Comparison of ENCODE assay signal across 24 cellular contexts in the genomic region with DNA sequence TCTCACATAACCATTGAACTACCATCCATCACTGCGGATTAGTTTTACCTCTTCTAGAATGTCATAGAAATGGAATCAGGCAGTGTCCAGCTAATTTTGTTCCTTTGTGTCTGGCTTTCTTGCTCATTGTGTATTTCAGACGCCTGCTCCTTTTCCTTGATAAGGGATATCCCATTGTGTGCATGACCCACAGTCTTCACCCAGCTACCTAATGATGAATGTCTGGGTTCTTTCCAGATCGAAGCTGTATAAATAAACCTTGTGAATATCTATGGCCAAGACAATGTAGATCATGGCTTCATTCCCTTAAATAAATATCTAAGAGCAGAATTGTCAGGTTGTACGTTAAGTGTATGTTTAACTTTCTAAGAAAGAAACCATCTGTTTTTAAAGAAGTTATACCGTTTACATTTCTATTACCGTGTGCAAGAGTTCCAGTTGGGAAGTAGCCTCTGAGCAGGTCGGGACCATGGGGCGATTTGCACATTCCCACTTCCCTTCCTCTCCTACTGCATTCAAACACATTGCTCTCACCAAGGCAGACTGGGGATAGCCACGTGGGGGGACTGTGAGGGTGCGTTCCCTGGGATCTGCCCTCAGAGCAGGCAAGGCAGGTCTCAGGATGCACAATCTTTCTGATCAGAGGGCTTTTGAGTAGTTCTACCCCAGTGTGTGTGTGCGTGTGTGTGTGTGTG. TPM values are rescaled to one million over a fixed set of nuclear protein-coding genes. Genes with fewer than 3 reads are reported as not detected.
DNase-seq lines count a peak whose midpoint lies in the region; ATAC-seq, FAIRE-seq and TF ChIP-seq lines count a peak whose summit lies in the region.
"Had no signal": no experiment of that assay in that cellular context is flagged by ENCODE, and none has a peak within 500 bp of the region (broad histone marks: within the 10 kb centered on the region; RNA-seq: fewer than 3 reads in every experiment).

No MANE protein-coding gene starts in this region.

- H3K9me3 ChIP-seq in K562 (replicated peaks; ENCODE audit: control insufficient read depth, insufficient read depth, low read depth, low read length): no peaks in the 10 kb centered on the region
- H3K9me3 ChIP-seq in endothelial cell of umbilical vein (replicated peaks; ENCODE audit: control insufficient read depth, insufficient read depth, low read length): no peaks in the 10 kb centered on the region
- no peaks in the 10 kb centered on the region for H3K9me3 ChIP-seq in HAP-1

- H2AFZ ChIP-seq in K562 (ENCODE audit: low read depth, low read length) (peak overlapping the region; percentile 39; the same call in 1 of the 2 replicates), endothelial cell of umbilical vein (ENCODE audit: low read depth, low read length) (no peak overlapping the region)

- no peak for TF ChIP-seq EP300 in K562 (IDR thresholded peaks at IDR 0.05; ENCODE audit: low read length)

- dilution Hi-C loops in endothelial cell of umbilical vein (cut with MboI; ENCODE audit: extremely low pct_ligation_motif_present, low sequenced_read_pairs): no loop called here

- H3K79me2 ChIP-seq in K562 (ENCODE audit: control insufficient read depth, insufficient read depth, low read length) (no peaks in the 10 kb centered on the region), endothelial cell of umbilical vein (ENCODE audit: control insufficient read depth, insufficient read depth, low read length) (no peaks in the 10 kb centered on the region)

- H3K4me1 ChIP-seq in K562 (replicated peaks in 1 of 2; ENCODE audit: control insufficient read depth in 2 of 2, insufficient read depth in 2 of 2, low read length in 2 of 2): no peaks in the 10 kb centered on the region; a peak in 1 of 5 replicates
- peaks cover 20% of the 10 kb centered on the region for H3K4me1 ChIP-seq in endothelial cell of umbilical vein (ENCODE audit: control insufficient read depth, extremely low read depth, insufficient read depth, low read length)
- no peaks in the 10 kb centered on the region for H3K4me1 ChIP-seq in HAP-1

- H3K27me3 ChIP-seq in K562 (ENCODE audit: control insufficient read depth in 2 of 2, insufficient read depth in 2 of 2, low read length in 2 of 2) (no peaks in the 10 kb centered on the region), endothelial cell of umbilical vein (ENCODE audit: control insufficient read depth in 2 of 2, insufficient read depth in 2 of 2, low read length in 2 of 2) (no peaks in the 10 kb centered on the region), HAP-1 (ENCODE audit: low read depth) (no peaks in the 10 kb centered on the region)

- no peak for TF ChIP-seq CTCF in K562 (IDR thresholded peaks at IDR 0.05 in 2 of 3, conservative IDR thresholded peaks at IDR 0.05 in 1 of 3; ENCODE audit: insufficient read depth in 2 of 3, low read depth in 1 of 3, low read length in 3 of 3)
- TF ChIP-seq CTCF in endothelial cell of umbilical vein (IDR thresholded peaks at IDR 0.05; ENCODE audit: extremely low read depth in 1 of 2, insufficient read depth in 1 of 2, low read depth in 1 of 2, low read length in 2 of 2): no peak

- ATAC-seq in K562: no peak
- ATAC-seq: GM23338 had no signal

- H3K36me3 ChIP-seq in K562 (ENCODE audit: control insufficient read depth, insufficient read depth, low read length) (no peaks in the 10 kb centered on the region), endothelial cell of umbilical vein (ENCODE audit: control insufficient read depth in 2 of 2, extremely low read depth in 1 of 2, insufficient read depth in 2 of 2, low read length in 2 of 2) (no peaks in the 10 kb centered on the region), HAP-1 (replicated peaks) (no peaks in the 10 kb centered on the region)

- POLR2A ChIA-PET in K562 (lab: Yijun Ruan, JAX) (no interaction called here), endothelial cell of umbilical vein (lab: Charles Lee) (no interaction called here)

- H3K27ac ChIP-seq in K562 (ENCODE audit: extremely low read depth, low read depth, low read length) (no peak overlapping the region), endothelial cell of umbilical vein (ENCODE audit: insufficient read depth, low read depth, low read length) (peak overlapping the region; percentile 76)

- TF ChIP-seq RAD21 in K562 (CRISPR knock-in tag; conservative IDR thresholded peaks at IDR 0.05 in 1 of 2, IDR thresholded peaks at IDR 0.05 in 1 of 2): no peak

- H3K9ac ChIP-seq in K562 (ENCODE audit: insufficient read depth in 1 of 2, low read depth in 2 of 2, low read length in 2 of 2) (no peak overlapping the region), endothelial cell of umbilical vein (replicated peaks; ENCODE audit: extremely low read depth, insufficient read depth, low read length) (peak overlapping the region; percentile 29)

- intact Hi-C loops in K562 (cut with micrococcal nuclease): no loop called here
- intact Hi-C loops in endothelial cell of umbilical vein (cut with micrococcal nuclease): loop anchor here (1.0 kb wide), 2 partner anchors 9 to 11 kb away; no protein-coding TSS in a partner anchor

- no peak overlapping the region for H3K4me2 ChIP-seq in K562 (ENCODE audit: insufficient read depth, low read length)
- H3K4me2 ChIP-seq in endothelial cell of umbilical vein (ENCODE audit: insufficient read depth, low read length): peak overlapping the region; percentile 13
- H3K4me2 ChIP-seq: GM23338 had no signal

- FAIRE-seq in K562 (lab: Jason Lieb, UNC) (no peak), endothelial cell of umbilical vein (lab: Jason Lieb, UNC) (peak; percentile 68)
- FAIRE-seq: GM12891, GM18507 had no signal

- H3K9me1 ChIP-seq in K562 (ENCODE audit: control insufficient read depth, insufficient read depth, low read length): no peaks in the 10 kb centered on the region
- H3K9me1 ChIP-seq in endothelial cell of umbilical vein (replicated peaks; ENCODE audit: control insufficient read depth, extremely low read depth, insufficient read depth, low read length): no peaks in the 10 kb centered on the region

- CTCF ChIA-PET in K562 (lab: Yijun Ruan, JAX; ENCODE audit: low intra/inter-chr PET ratio): no interaction called here
- CTCF ChIA-PET in endothelial cell of umbilical vein (lab: Charles Lee): interaction anchor here (0.7 to 2.5 kb wide), 7 partner anchors 10 to 72 kb away, joined by 3 to 9 read pairs (median 4); partner anchors contain the start of gene CD93

- WGBS in K562 (ENCODE audit: insufficient coverage, low coverage, missing lambda C conversion rate): 46% methylated on average over 11 of the region's 11 CpGs

- TF ChIP-seq POLR2A in K562 (conservative IDR thresholded peaks at IDR 0.05) (no peak), endothelial cell of umbilical vein (IDR thresholded peaks at IDR 0.05; ENCODE audit: low read depth, low read length) (no peak)

- BruUV-seq in K562 (replicated peaks; lab: Mats Ljungman, UMichigan) (no TSS peak), endothelial cell of umbilical vein (replicated peaks; lab: Mats Ljungman, UMichigan) (no TSS peak)

- DNase-seq in K562 (ENCODE audit: extremely low read depth in 1 of 4, low spot score in 3 of 4) (no peak), endothelial cell of umbilical vein (ENCODE audit: low read depth, low spot score) (peak; percentile 97), left kidney (ENCODE audit: low read depth, low spot score) (peak; percentile 23), HAP-1 (ENCODE audit: low spot score in 2 of 2) (no peak), NCI-H2171 treated with DMSO at 0.1 percent for 48 hours (lab: John Stamatoyannopoulos, UW) (no peak), NCI-H524 (lab: John Stamatoyannopoulos, UW) (no peak)
- DNase-seq: C1 segment of cervical spinal cord; Calu3; CD4-positive, alpha-beta memory T cell; COR-L47; DMS53; DMS79 treated with DMSO at 0.1 percent for 48 hours; GF-D8; H9; HFFc6 had no signal

- H4K20me1 ChIP-seq in K562 (replicated peaks; ENCODE audit: control insufficient read depth, insufficient read depth, low read length): no peaks in the 10 kb centered on the region
- no peaks in the 10 kb centered on the region for H4K20me1 ChIP-seq in endothelial cell of umbilical vein (replicated peaks; ENCODE audit: control insufficient read depth, extremely low read depth, insufficient read depth, low read length)

- in situ Hi-C loops in K562 (cut with MboI) (no loop called here), HAP-1 (cut with MboI; ENCODE audit: low sequenced_read_pairs) (no loop called here)

- H3K4me3 ChIP-seq in K562 (no peak overlapping the region), endothelial cell of umbilical vein (replicated peaks in 1 of 3; ENCODE audit: insufficient read depth in 1 of 3, low read depth in 1 of 3, low read length in 3 of 3) (no peak overlapping the region), HAP-1 (no peak overlapping the region)
- H3K4me3 ChIP-seq: GM23338 had no signal

RNA-seq across cellular contexts. Expression of gene CD93, which starts 13.1 kb away (rescaled TPM):
- total RNA-seq in K562 (2011; cell fraction: chromatin; rRNA removed; ENCODE audit: low replicate concordance): 0.16 and 0.39 TPM in 2 replicates
- total RNA-seq in K562 (2011; cell fraction: nucleolus; rRNA removed): 0.26 and 0.33 TPM in 2 replicates
- total RNA-seq in K562 (2011; cell fraction: nucleoplasm; rRNA removed): 0.44 and 0.61 TPM in 2 replicates
- total RNA-seq in K562 (2014; rRNA removed) (0.05 and 0.12 TPM in 2 replicates), K562 (2014; rRNA removed; fragmentation: Illumina TruSeq; extraction: Trizol) (0.04 and 0.10 TPM in 2 replicates), K562 (2015; rRNA removed; fragmentation: Illumina TruSeq; extraction: Trizol) (0.04 TPM in 2 replicates), K562 (2021) (0.20 and 0.25 TPM in 2 replicates), endothelial cell of umbilical vein (346 and 413 TPM in 2 replicates)
- polyA plus RNA-seq in K562 (2011; rRNA removed) (0.12 and 0.20 TPM in 2 replicates), K562 (2014; fragmentation: Illumina TruSeq; extraction: Trizol) (0.07 TPM in 2 replicates), K562 (2014; fragmentation: Nextera tagmentation; extraction: Ambion mirVana) (under 1 TPM; 0.03 TPM), K562 (2014; rRNA removed) (0.03 and 0.08 TPM in 2 replicates), endothelial cell of umbilical vein (180 and 182 TPM in 2 replicates)
- polyA plus RNA-seq in K562 (2011; cell fraction: cytosol; rRNA removed): 0.09 and 0.15 TPM in 2 replicates
- 0.17 and 0.21 TPM in 2 replicates for polyA plus RNA-seq in K562 (2011; cell fraction: nucleus; rRNA removed)
- polyA plus RNA-seq in K562 (2012): 0.03 and 0.06 TPM in 2 replicates
- 0.21 and 0.42 TPM in 2 replicates for polyA minus RNA-seq in K562 (2011; rRNA and poly(A)+ RNA removed)
- polyA minus RNA-seq in K562 (2011; cell fraction: cytosol; rRNA and poly(A)+ RNA removed): 0.27 and 0.29 TPM in 2 replicates
- polyA minus RNA-seq in K562 (2011; cell fraction: nucleus; rRNA and poly(A)+ RNA removed): under 0.01 and 0.13 TPM in 2 replicates
- 161 TPM in 2 replicates for polyA plus RNA-seq in endothelial cell of umbilical vein (2011; cell fraction: cytosol; rRNA removed)
- 223 and 228 TPM in 2 replicates for polyA plus RNA-seq in endothelial cell of umbilical vein (2011; cell fraction: nucleus; rRNA removed)
- polyA plus RNA-seq in endothelial cell of umbilical vein (2012): 238 and 281 TPM in 2 replicates
- 380 and 445 TPM in 2 replicates for polyA minus RNA-seq in endothelial cell of umbilical vein
- not detected for polyA minus RNA-seq in endothelial cell of umbilical vein (2011; cell fraction: cytosol; rRNA and poly(A)+ RNA removed)
- 156 and 158 TPM in 2 replicates for polyA minus RNA-seq in endothelial cell of umbilical vein (2011; cell fraction: nucleus; rRNA and poly(A)+ RNA removed)
- total RNA-seq: A172, Calu3, G401, GM23338, H4, H9, HFFc6 had no signal
- polyA plus RNA-seq: BJ had no signal

RNA-seq across cellular contexts. Expression of gene THBD, which starts 23.6 kb away (rescaled TPM):
- 0.99 and 1.1 TPM in 2 replicates for total RNA-seq in K562 (2011; cell fraction: chromatin; rRNA removed; ENCODE audit: low replicate concordance)
- 0.79 and 1.0 TPM in 2 replicates for total RNA-seq in K562 (2011; cell fraction: nucleolus; rRNA removed)
- 0.51 and 1.1 TPM in 2 replicates for total RNA-seq in K562 (2011; cell fraction: nucleoplasm; rRNA removed)
- 0.24 and 0.36 TPM in 2 replicates for total RNA-seq in K562 (2014; rRNA removed)
- 0.11 and 0.13 TPM in 2 replicates for total RNA-seq in K562 (2014; rRNA removed; fragmentation: Illumina TruSeq; extraction: Trizol)
- 0.22 and 0.26 TPM in 2 replicates for total RNA-seq in K562 (2015; rRNA removed; fragmentation: Illumina TruSeq; extraction: Trizol)
- total RNA-seq in K562 (2021): 0.47 and 0.49 TPM in 2 replicates
- polyA plus RNA-seq in K562 (2011; rRNA removed): 0.24 and 0.40 TPM in 2 replicates
- 0.24 and 0.94 TPM in 2 replicates for polyA plus RNA-seq in K562 (2011; cell fraction: cytosol; rRNA removed)
- polyA plus RNA-seq in K562 (2011; cell fraction: nucleus; rRNA removed): 0.60 and 2.4 TPM in 2 replicates
- polyA plus RNA-seq in K562 (2012): 0.31 and 0.32 TPM in 2 replicates
- polyA plus RNA-seq in K562 (2014; fragmentation: Illumina TruSeq; extraction: Trizol): 0.25 and 0.36 TPM in 2 replicates
- polyA plus RNA-seq in K562 (2014; fragmentation: Nextera tagmentation; extraction: Ambion mirVana): under 1 TPM; 0.07 to 0.10 TPM
- 0.33 and 0.35 TPM in 2 replicates for polyA plus RNA-seq in K562 (2014; rRNA removed)
- 0.24 and 0.28 TPM in 2 replicates for polyA minus RNA-seq in K562 (2011; rRNA and poly(A)+ RNA removed)
- polyA minus RNA-seq in K562 (2011; cell fraction: cytosol; rRNA and poly(A)+ RNA removed): 0.36 and 0.86 TPM in 2 replicates
- 0.22 and 0.40 TPM in 2 replicates for polyA minus RNA-seq in K562 (2011; cell fraction: nucleus; rRNA and poly(A)+ RNA removed)
- 20.3 and 28.0 TPM in 2 replicates for total RNA-seq in endothelial cell of umbilical vein
- polyA plus RNA-seq in endothelial cell of umbilical vein: 17.1 and 25.3 TPM in 2 replicates
- 6.9 and 8.9 TPM in 2 replicates for polyA plus RNA-seq in endothelial cell of umbilical vein (2011; cell fraction: cytosol; rRNA removed)
- 8.1 and 8.4 TPM in 2 replicates for polyA plus RNA-seq in endothelial cell of umbilical vein (2011; cell fraction: nucleus; rRNA removed)
- polyA plus RNA-seq in endothelial cell of umbilical vein (2012): 7.2 and 9.7 TPM in 2 replicates
- polyA minus RNA-seq in endothelial cell of umbilical vein: 11.0 and 11.7 TPM in 2 replicates
- polyA minus RNA-seq in endothelial cell of umbilical vein (2011; cell fraction: cytosol; rRNA and poly(A)+ RNA removed): not detected
- polyA minus RNA-seq in endothelial cell of umbilical vein (2011; cell fraction: nucleus; rRNA and poly(A)+ RNA removed): 5.9 and 8.9 TPM in 2 replicates
- total RNA-seq: A673, Calu3, G401 had no signal

RNA-seq across cellular contexts. Expression of gene SSTR4, which starts 37.9 kb away (rescaled TPM):
- not detected in 2 replicates for total RNA-seq in K562 (2011; cell fraction: chromatin; rRNA removed; ENCODE audit: low replicate concordance)
- total RNA-seq in K562 (2011; cell fraction: nucleolus; rRNA removed): not detected in 2 replicates
- not detected in 2 replicates for total RNA-seq in K562 (2011; cell fraction: nucleoplasm; rRNA removed)
- total RNA-seq in K562 (2014; rRNA removed) (not detected in 2 replicates), K562 (2014; rRNA removed; fragmentation: Illumina TruSeq; extraction: Trizol) (not detected in 2 replicates), K562 (2015; rRNA removed; fragmentation: Illumina TruSeq; extraction: Trizol) (not detected in 2 replicates), K562 (2021) (not detected in 2 replicates), endothelial cell of umbilical vein (not detected in 2 replicates)
- polyA plus RNA-seq in K562 (2011; rRNA removed) (not detected in 2 replicates), K562 (2014; fragmentation: Illumina TruSeq; extraction: Trizol) (not detected in 2 replicates), K562 (2014; fragmentation: Nextera tagmentation; extraction: Ambion mirVana) (not detected), K562 (2014; rRNA removed) (not detected in 2 replicates), endothelial cell of umbilical vein (not detected in 2 replicates)
- polyA plus RNA-seq in K562 (2011; cell fraction: cytosol; rRNA removed): not detected in 2 replicates
- not detected in 2 replicates for polyA plus RNA-seq in K562 (2011; cell fraction: nucleus; rRNA removed)
- not detected in 2 replicates for polyA plus RNA-seq in K562 (2012)
- polyA minus RNA-seq in K562 (2011; rRNA and poly(A)+ RNA removed): not detected in 2 replicates
- polyA minus RNA-seq in K562 (2011; cell fraction: cytosol; rRNA and poly(A)+ RNA removed): not detected in 2 replicates
- not detected in 2 replicates for polyA minus RNA-seq in K562 (2011; cell fraction: nucleus; rRNA and poly(A)+ RNA removed)
- not detected in 2 replicates for polyA plus RNA-seq in endothelial cell of umbilical vein (2011; cell fraction: cytosol; rRNA removed)
- not detected in 2 replicates for polyA plus RNA-seq in endothelial cell of umbilical vein (2011; cell fraction: nucleus; rRNA removed)
- not detected in 2 replicates for polyA plus RNA-seq in endothelial cell of umbilical vein (2012)
- polyA minus RNA-seq in endothelial cell of umbilical vein: not detected in 2 replicates
- not detected for polyA minus RNA-seq in endothelial cell of umbilical vein (2011; cell fraction: cytosol; rRNA and poly(A)+ RNA removed)
- not detected in 2 replicates for polyA minus RNA-seq in endothelial cell of umbilical vein (2011; cell fraction: nucleus; rRNA and poly(A)+ RNA removed)
- total RNA-seq: A172; A673; Calu3; CD4-positive, alpha-beta memory T cell; Daoy; G401; GM23338; H4; H9; HFFc6 had no signal
- polyA plus RNA-seq: BJ; CD4-positive, alpha-beta memory T cell; GM23338 had no signal

Comparison
In these comparisons a context has a peak if more than half of its experiments do, and no peak if none do; other contexts are left out.
1. DNase-seq: peak in endothelial cell of umbilical vein (single experiment) and left kidney (single experiment); none in K562 (0 of 4), HAP-1 (0 of 2), NCI-H2171 treated with DMSO at 0.1 percent for 48 hours (single experiment) and NCI-H524 (0 of 2).
2. RNA of gene CD93, which starts 13.1 kb away (total RNA-seq): 346 to 413 TPM in endothelial cell of umbilical vein; 0.04 to 0.61 TPM in K562; every median in the first group is over 100 times any median in the second.